Comparison of ENCODE assay signal across 1 cellular context in genomic region chr10:86300931-86301330, GRCh38.
TF ChIP-seq lines count a peak whose summit lies in the region.

No MANE protein-coding gene starts in this region.

TF ChIP-seq in SK-N-SH, 30 proteins besides CTCF, POLR2A, EP300 and RAD21 (continued from another document):
- TF ChIP-seq POLR2AphosphoS5 (IDR thresholded peaks at IDR 0.05; ENCODE audit: low read depth, low read length), result no peak
- no peak for TF ChIP-seq RXRA (IDR thresholded peaks at IDR 0.05; ENCODE audit: borderline replicate concordance, low read depth)
TF ChIP-seq in SK-N-SH: peak in this region for 0.
